In the genomic region with DNA sequence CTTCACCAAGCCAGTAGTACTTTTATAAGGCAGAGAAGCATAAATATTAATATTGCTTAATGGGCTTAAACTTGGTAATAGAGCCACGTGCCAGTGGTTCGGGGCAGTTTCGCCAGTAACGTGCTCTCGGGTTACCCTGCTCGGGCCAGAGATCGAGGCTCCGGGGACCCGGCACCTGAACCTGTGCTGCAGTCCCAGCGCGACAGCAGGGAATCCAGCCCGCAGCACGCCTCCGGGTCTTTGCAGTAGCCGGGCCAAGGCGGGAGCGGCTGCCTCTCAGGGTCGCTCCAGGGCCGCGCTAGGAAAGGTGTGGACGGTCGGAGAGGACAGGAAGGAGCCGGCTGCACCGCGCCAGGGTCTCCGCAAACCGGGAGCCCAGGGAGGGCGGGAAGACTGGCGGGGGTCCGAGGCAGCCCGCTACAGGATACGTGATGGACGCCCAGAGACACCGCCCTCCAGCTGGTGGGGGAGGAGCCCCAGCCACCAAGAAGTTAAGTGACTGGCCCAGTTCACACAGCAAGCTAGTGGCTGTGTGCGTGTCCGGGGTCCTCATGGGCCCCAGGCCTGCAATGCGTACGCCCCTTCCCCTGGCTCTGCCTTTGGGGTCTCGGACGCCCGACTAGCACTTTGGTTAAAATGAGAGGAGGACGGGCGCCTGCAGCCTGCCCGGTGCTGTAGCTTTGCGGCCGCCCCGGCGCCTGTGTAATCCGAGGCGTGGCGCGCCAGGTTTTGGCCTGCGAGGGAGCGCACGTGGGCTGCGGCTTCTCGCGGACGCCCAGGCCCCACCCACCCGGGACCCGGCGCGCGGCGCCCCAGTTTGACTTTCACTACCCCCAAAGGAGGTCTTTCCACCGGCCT, we compare ENCODE assay signal across 8 cellular contexts. TPM values are rescaled to one million over a fixed set of nuclear protein-coding genes. Genes with fewer than 3 reads are reported as not detected.
DNase-seq lines count a peak whose midpoint lies in the region; ATAC-seq and TF ChIP-seq lines count a peak whose summit lies in the region.

No MANE protein-coding gene starts in this region.

- no peaks in the 10 kb centered on the region for H3K27me3 ChIP-seq in duodenal mucosa (ENCODE audit: control insufficient read depth in 1 of 2, insufficient read depth in 2 of 2, low read length in 2 of 2)
- no peaks in the 10 kb centered on the region for H3K27me3 ChIP-seq in lower lobe of right lung (ENCODE audit: low read depth)

- DNase-seq in CD14-positive monocyte (ENCODE audit: low spot score) (peak; percentile 72), NCI-H526 treated with DMSO at 0.1 percent for 48 hours (lab: John Stamatoyannopoulos, UW) (peak; percentile 82), lower lobe of right lung (peak; percentile 90)
- DNase-seq in activated CD4-positive, alpha-beta memory T cell treated with anti-CD3 and anti-CD28 coated beads for 36 hours, result peak; percentile 89
- peak; percentile 24 to 71 (median 54) for DNase-seq in stimulated activated CD4-positive, alpha-beta T cell treated with anti-CD3 and anti-CD28 coated beads, TNF-alpha, amount 100 ng/mL, for 1 hour (ENCODE audit: low read depth in 3 of 3, low spot score in 1 of 3)

- peak overlapping the region; percentile 59 to 82 for H3K9ac ChIP-seq in duodenal mucosa (ENCODE audit: low read depth in 1 of 2, low read length in 2 of 2)

- H3K27ac Mint-ChIP-seq in CD14-positive monocyte, result peak overlapping the region; percentile 93 to 98 (median 97)
- H3K27ac Mint-ChIP-seq in activated CD4-positive, alpha-beta memory T cell treated with anti-CD3 and anti-CD28 coated beads for 36 hours, result peak overlapping the region; percentile 92

- peaks cover 28 to 33% of the 10 kb centered on the region in 2 donors for H3K4me1 ChIP-seq in duodenal mucosa (ENCODE audit: control insufficient read depth in 1 of 2, insufficient read depth in 2 of 2, low read length in 2 of 2)
- peaks cover 33% of the 10 kb centered on the region for H3K4me1 ChIP-seq in lower lobe of right lung

- peaks cover 34% of the 10 kb centered on the region for H3K4me1 Mint-ChIP-seq in CD14-positive monocyte
- H3K4me1 Mint-ChIP-seq in activated CD4-positive, alpha-beta memory T cell treated with anti-CD3 and anti-CD28 coated beads for 36 hours (ENCODE audit: low read depth), result peaks cover 32% of the 10 kb centered on the region

- no peaks in the 10 kb centered on the region for H3K9me3 ChIP-seq in duodenal mucosa (ENCODE audit: control insufficient read depth in 1 of 2, low read length in 2 of 2)
- H3K9me3 ChIP-seq in lower lobe of right lung, result no peaks in the 10 kb centered on the region

- no peak for TF ChIP-seq CTCF in CD14-positive monocyte (IDR thresholded peaks at IDR 0.05)
- TF ChIP-seq CTCF in lower lobe of right lung (IDR thresholded peaks at IDR 0.05), result no peak

- intact Hi-C loops in CD14-positive monocyte (cut with micrococcal nuclease), result loop anchor here in 1 of 2 donors (5.0 to 10.0 kb wide), 2 partner anchors 62 to 266 kb away; partner anchors contain the start of gene SEC11A
- intact Hi-C loops in activated CD4-positive, alpha-beta memory T cell treated with anti-CD3 and anti-CD28 coated beads for 36 hours (cut with micrococcal nuclease), result loop anchor here (1.0 to 10.0 kb wide), 10 partner anchors 50 to 817 kb away; partner anchors contain the start of genes AKAP13 and ZNF592
- intact Hi-C loops in lower lobe of right lung (cut with DNase I), result no loop called here

- CTCF ChIA-PET in activated CD4-positive, alpha-beta memory T cell treated with anti-CD3 and anti-CD28 coated beads for 36 hours (lab: Charles Lee), result interaction anchor here (0.8 to 2.7 kb wide), 7 partner anchors 10 to 410 kb away, joined by 3 to 20 read pairs (median 4); no protein-coding TSS in a partner anchor

- H3K27ac ChIP-seq in duodenal mucosa (ENCODE audit: low read depth, low read length) (peak overlapping the region; percentile 94), lower lobe of right lung (peak overlapping the region; percentile 93)

- H3K4me3 Mint-ChIP-seq in CD14-positive monocyte, result peak overlapping the region; percentile 95
- peak overlapping the region; percentile 90 for H3K4me3 Mint-ChIP-seq in activated CD4-positive, alpha-beta memory T cell treated with anti-CD3 and anti-CD28 coated beads for 36 hours

- peaks cover 14 to 24% (median 15%) of the 10 kb centered on the region in 3 donors for H3K27me3 Mint-ChIP-seq in CD14-positive monocyte (ENCODE audit: low read depth in 3 of 3)
- H3K27me3 Mint-ChIP-seq in activated CD4-positive, alpha-beta memory T cell treated with anti-CD3 and anti-CD28 coated beads for 36 hours, result no peaks in the 10 kb centered on the region

- peaks cover 0 to 3% of the 10 kb centered on the region in 2 donors for H3K36me3 Mint-ChIP-seq in CD14-positive monocyte
- peaks cover 2% of the 10 kb centered on the region for H3K36me3 Mint-ChIP-seq in activated CD4-positive, alpha-beta memory T cell treated with anti-CD3 and anti-CD28 coated beads for 36 hours

- no peaks in the 10 kb centered on the region for H3K36me3 ChIP-seq in duodenal mucosa (ENCODE audit: control insufficient read depth in 1 of 2, insufficient read depth in 2 of 2, low read length in 2 of 2)
- no peaks in the 10 kb centered on the region for H3K36me3 ChIP-seq in lower lobe of right lung

- H3K9me3 Mint-ChIP-seq in CD14-positive monocyte, result no peaks in the 10 kb centered on the region
- H3K9me3 Mint-ChIP-seq in activated CD4-positive, alpha-beta memory T cell treated with anti-CD3 and anti-CD28 coated beads for 36 hours, result no peaks in the 10 kb centered on the region

- ATAC-seq in GM19351 (IDR thresholded peaks at IDR 0.05; ENCODE audit: unreplicated experiment) (peak; percentile 56), HG03469 (IDR thresholded peaks at IDR 0.05; ENCODE audit: unreplicated experiment) (peak; percentile 29), lower lobe of right lung (peak; percentile 85)

- H3K4me3 ChIP-seq in duodenal mucosa (ENCODE audit: low read depth in 1 of 2, low read length in 2 of 2) (peak overlapping the region; percentile 92 to 95), lower lobe of right lung (peak overlapping the region; percentile 94)

- POLR2A ChIA-PET in activated CD4-positive, alpha-beta memory T cell treated with anti-CD3 and anti-CD28 coated beads for 36 hours (lab: Charles Lee), result interaction anchor here (0.8 to 3.9 kb wide), 10 partner anchors 11 to 400 kb away, joined by 3 to 21 read pairs (median 4); partner anchors contain the start of genes AKAP13, SEC11A and WDR73

RNA-seq across cellular contexts. Expression of gene PDE8A, which starts 1.2 kb away (rescaled TPM):
- polyA plus RNA-seq in CD14-positive monocyte, result 1 to 10 TPM; 2.8 to 4.9 TPM
- total RNA-seq in activated CD4-positive, alpha-beta memory T cell treated with anti-CD3 and anti-CD28 coated beads for 36 hours, result 10 to 100 TPM; 20.8 to 21.2 TPM
- 49.2 TPM for total RNA-seq in lower lobe of right lung

Comparison
In these comparisons a context has a peak if more than half of its experiments do, and no peak if none do; other contexts are left out.
1. Peak in every context shown above with its lines: DNase-seq, ATAC-seq, H3K4me3 ChIP-seq and H3K27ac ChIP-seq.
2. ATAC-seq: peak in every context shown above with its lines; median percentile 85 in lower lobe of right lung; 56 in GM19351; 29 in HG03469.